ENCODE assay signal across 1 cellular context in genomic region chr3:170997966-170998913, GRCh38.
TF ChIP-seq lines count a peak whose summit lies in the region.

No MANE protein-coding gene starts in this region.

TF ChIP-seq in HepG2, 621 proteins besides CTCF, POLR2A, EP300 and RAD21 (continued from another document and continues in another):
- TF ChIP-seq ZHX1 (CRISPR knock-in tag; IDR thresholded peaks at IDR 0.05; ENCODE audit: low read depth) (0 out of 2 replicates have a peak, but pooled peaks have one; percentile 49), TOE1 (CRISPR knock-in tag; IDR thresholded peaks at IDR 0.05) (0 out of 2 replicates have a peak, but pooled peaks have one; percentile 42), ZNF205 (CRISPR knock-in tag; IDR thresholded peaks at IDR 0.05) (peak; percentile 99), ZFY (CRISPR knock-in tag; IDR thresholded peaks at IDR 0.05) (peak; percentile 59; the same call in 1 of the 2 replicates), ZBED4 (CRISPR knock-in tag; IDR thresholded peaks at IDR 0.05; ENCODE audit: borderline replicate concordance) (peak; percentile 48; the same call in 1 of the 2 replicates), NR2C2 (CRISPR knock-in tag; IDR thresholded peaks at IDR 0.05; ENCODE audit: borderline replicate concordance) (peak; percentile 51; the same call in 1 of the 2 replicates), MLX (CRISPR knock-in tag; IDR thresholded peaks at IDR 0.05) (peak; percentile 43; the same call in 1 of the 2 replicates), ZNF614 (CRISPR knock-in tag; IDR thresholded peaks at IDR 0.05; ENCODE audit: borderline replicate concordance) (peak; percentile 42; the same call in 1 of the 2 replicates), SOX5 (CRISPR knock-in tag; IDR thresholded peaks at IDR 0.05; ENCODE audit: borderline replicate concordance) (peak; percentile 81), NR2F6 (IDR thresholded peaks at IDR 0.05) (peak; percentile 26; the same call in 1 of the 2 replicates), NR2F6 (CRISPR knock-in tag; IDR thresholded peaks at IDR 0.05) (peak; percentile 69), ZKSCAN5 (CRISPR knock-in tag; IDR thresholded peaks at IDR 0.05) (no peak), ESRRA (CRISPR knock-in tag; IDR thresholded peaks at IDR 0.05; ENCODE audit: low read depth) (peak; percentile 50), RCOR2 (CRISPR knock-in tag; IDR thresholded peaks at IDR 0.05) (peak; percentile 84), ZNF644 (CRISPR knock-in tag; IDR thresholded peaks at IDR 0.05; ENCODE audit: low read depth) (peak; percentile 63), CREB1 (IDR thresholded peaks at IDR 0.05) (no peak), CREB1 (CRISPR knock-in tag; IDR thresholded peaks at IDR 0.05) (peak; percentile 22; the same call in 1 of the 2 replicates), SAFB2 (CRISPR knock-in tag; IDR thresholded peaks at IDR 0.05; ENCODE audit: borderline replicate concordance, low read depth) (no peak; the same call in 1 of the 2 replicates), GABPA (IDR thresholded peaks at IDR 0.05; ENCODE audit: low read depth, low read length) (no peak), GABPA (CRISPR knock-in tag; IDR thresholded peaks at IDR 0.05; ENCODE audit: low read depth) (peak; percentile 24; the same call in 1 of the 2 replicates), PAWR (CRISPR knock-in tag; IDR thresholded peaks at IDR 0.05; ENCODE audit: borderline replicate concordance) (0 out of 2 replicates have a peak, but pooled peaks have one; percentile 50), ZNF124 (CRISPR knock-in tag; IDR thresholded peaks at IDR 0.05) (peak; percentile 53), MXD4 (CRISPR knock-in tag; IDR thresholded peaks at IDR 0.05) (no peak; the same call in 1 of the 2 replicates), PITX1 (CRISPR knock-in tag; IDR thresholded peaks at IDR 0.05) (peak; percentile 40; the same call in 1 of the 2 replicates), NR2F2 (IDR thresholded peaks at IDR 0.05; ENCODE audit: borderline replicate concordance, low read depth) (peak; percentile 55; the same call in 1 of the 2 replicates), ZNF256 (CRISPR knock-in tag; conservative IDR thresholded peaks at IDR 0.05) (no peak), ZNF891 (CRISPR knock-in tag; IDR thresholded peaks at IDR 0.05) (no peak), ZNF782 (CRISPR knock-in tag; IDR thresholded peaks at IDR 0.05; ENCODE audit: borderline replicate concordance) (no peak), BRD4 (CRISPR knock-in tag; IDR thresholded peaks at IDR 0.05) (peak; percentile 90), ZKSCAN8 (CRISPR knock-in tag; IDR thresholded peaks at IDR 0.05; ENCODE audit: borderline replicate concordance) (peak; percentile 47; the same call in 1 of the 2 replicates), THAP11 (CRISPR knock-in tag; IDR thresholded peaks at IDR 0.05) (peak; percentile 66), ZNF317 (CRISPR knock-in tag; IDR thresholded peaks at IDR 0.05) (no peak), ZNF329 (CRISPR knock-in tag; IDR thresholded peaks at IDR 0.05; ENCODE audit: low read depth) (no peak), CREM (IDR thresholded peaks at IDR 0.05) (peak; percentile 81), CREM (CRISPR knock-in tag; IDR thresholded peaks at IDR 0.05) (no peak), ZBTB33 (CRISPR knock-in tag; IDR thresholded peaks at IDR 0.05) (peak; percentile 11; the same call in 1 of the 2 replicates), HNF1A (IDR thresholded peaks at IDR 0.05; ENCODE audit: low read depth) (0 out of 2 replicates have a peak, but pooled peaks have one; percentile 47), HNF1A (CRISPR knock-in tag; IDR thresholded peaks at IDR 0.05; ENCODE audit: borderline replicate concordance) (peak; percentile 59; the same call in 1 of the 2 replicates), ZNF543 (CRISPR knock-in tag; IDR thresholded peaks at IDR 0.05) (no peak)
- TF ChIP-seq, protein P1, sequence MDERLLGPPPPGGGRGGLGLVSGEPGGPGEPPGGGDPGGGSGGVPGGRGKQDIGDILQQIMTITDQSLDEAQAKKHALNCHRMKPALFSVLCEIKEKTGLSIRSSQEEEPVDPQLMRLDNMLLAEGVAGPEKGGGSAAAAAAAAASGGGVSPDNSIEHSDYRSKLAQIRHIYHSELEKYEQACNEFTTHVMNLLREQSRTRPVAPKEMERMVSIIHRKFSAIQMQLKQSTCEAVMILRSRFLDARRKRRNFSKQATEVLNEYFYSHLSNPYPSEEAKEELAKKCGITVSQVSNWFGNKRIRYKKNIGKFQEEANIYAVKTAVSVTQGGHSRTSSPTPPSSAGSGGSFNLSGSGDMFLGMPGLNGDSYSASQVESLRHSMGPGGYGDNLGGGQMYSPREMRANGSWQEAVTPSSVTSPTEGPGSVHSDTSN (CRISPR knock-in tag; IDR thresholded peaks at IDR 0.05): no peak
- TF ChIP-seq, protein P2, sequence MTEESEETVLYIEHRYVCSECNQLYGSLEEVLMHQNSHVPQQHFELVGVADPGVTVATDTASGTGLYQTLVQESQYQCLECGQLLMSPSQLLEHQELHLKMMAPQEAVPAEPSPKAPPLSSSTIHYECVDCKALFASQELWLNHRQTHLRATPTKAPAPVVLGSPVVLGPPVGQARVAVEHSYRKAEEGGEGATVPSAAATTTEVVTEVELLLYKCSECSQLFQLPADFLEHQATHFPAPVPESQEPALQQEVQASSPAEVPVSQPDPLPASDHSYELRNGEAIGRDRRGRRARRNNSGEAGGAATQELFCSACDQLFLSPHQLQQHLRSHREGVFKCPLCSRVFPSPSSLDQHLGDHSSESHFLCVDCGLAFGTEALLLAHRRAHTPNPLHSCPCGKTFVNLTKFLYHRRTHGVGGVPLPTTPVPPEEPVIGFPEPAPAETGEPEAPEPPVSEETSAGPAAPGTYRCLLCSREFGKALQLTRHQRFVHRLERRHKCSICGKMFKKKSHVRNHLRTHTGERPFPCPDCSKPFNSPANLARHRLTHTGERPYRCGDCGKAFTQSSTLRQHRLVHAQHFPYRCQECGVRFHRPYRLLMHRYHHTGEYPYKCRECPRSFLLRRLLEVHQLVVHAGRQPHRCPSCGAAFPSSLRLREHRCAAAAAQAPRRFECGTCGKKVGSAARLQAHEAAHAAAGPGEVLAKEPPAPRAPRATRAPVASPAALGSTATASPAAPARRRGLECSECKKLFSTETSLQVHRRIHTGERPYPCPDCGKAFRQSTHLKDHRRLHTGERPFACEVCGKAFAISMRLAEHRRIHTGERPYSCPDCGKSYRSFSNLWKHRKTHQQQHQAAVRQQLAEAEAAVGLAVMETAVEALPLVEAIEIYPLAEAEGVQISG (CRISPR knock-in tag; IDR thresholded peaks at IDR 0.05): no peak; the same call in 1 of the 2 replicates
- TF ChIP-seq, protein P3, sequence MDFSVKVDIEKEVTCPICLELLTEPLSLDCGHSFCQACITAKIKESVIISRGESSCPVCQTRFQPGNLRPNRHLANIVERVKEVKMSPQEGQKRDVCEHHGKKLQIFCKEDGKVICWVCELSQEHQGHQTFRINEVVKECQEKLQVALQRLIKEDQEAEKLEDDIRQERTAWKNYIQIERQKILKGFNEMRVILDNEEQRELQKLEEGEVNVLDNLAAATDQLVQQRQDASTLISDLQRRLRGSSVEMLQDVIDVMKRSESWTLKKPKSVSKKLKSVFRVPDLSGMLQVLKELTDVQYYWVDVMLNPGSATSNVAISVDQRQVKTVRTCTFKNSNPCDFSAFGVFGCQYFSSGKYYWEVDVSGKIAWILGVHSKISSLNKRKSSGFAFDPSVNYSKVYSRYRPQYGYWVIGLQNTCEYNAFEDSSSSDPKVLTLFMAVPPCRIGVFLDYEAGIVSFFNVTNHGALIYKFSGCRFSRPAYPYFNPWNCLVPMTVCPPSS (IDR thresholded peaks at IDR 0.05): no peak
